1 cellular context compared by ENCODE assay signal in genomic region chr10:62636825-62637248, GRCh38.
TF ChIP-seq lines count a peak whose summit lies in the region.

No MANE protein-coding gene starts in this region.

TF ChIP-seq in IMR-90, 13 proteins besides CTCF, POLR2A, EP300 and RAD21:
- TF ChIP-seq ELK1 (IDR thresholded peaks at IDR 0.05; ENCODE audit: borderline replicate concordance, low read depth, low read length) (no peak), RFX5 (IDR thresholded peaks at IDR 0.05; ENCODE audit: low read depth, low read length) (no peak), RCOR1 (IDR thresholded peaks at IDR 0.05; ENCODE audit: insufficient replicate concordance, low read length) (no peak)
